Comparison of ENCODE assay signal across 1 cellular context in the genomic region with DNA sequence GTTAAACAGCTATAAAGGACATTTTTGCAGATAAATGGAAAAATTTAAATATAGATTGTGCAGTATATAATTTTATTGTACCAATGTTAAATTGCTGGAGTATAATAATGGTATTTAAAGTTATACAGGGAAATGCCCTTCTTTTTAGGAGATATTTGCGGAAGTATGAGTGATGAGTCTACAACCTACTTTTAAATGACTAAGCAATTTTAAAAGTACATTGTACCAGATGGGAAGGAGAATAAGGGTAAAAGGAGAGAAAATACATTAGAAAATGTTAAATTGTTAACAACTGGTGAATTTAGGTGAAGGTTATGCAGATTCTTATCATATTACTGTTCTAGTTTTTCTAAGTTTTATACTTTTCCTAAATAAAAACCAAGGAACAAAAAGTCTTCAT.
TF ChIP-seq lines count a peak whose summit lies in the region.

No MANE protein-coding gene starts in this region.

TF ChIP-seq in GM23338, 12 proteins besides CTCF, POLR2A, EP300 and RAD21 (continued from another document):
- TF ChIP-seq, protein P1, sequence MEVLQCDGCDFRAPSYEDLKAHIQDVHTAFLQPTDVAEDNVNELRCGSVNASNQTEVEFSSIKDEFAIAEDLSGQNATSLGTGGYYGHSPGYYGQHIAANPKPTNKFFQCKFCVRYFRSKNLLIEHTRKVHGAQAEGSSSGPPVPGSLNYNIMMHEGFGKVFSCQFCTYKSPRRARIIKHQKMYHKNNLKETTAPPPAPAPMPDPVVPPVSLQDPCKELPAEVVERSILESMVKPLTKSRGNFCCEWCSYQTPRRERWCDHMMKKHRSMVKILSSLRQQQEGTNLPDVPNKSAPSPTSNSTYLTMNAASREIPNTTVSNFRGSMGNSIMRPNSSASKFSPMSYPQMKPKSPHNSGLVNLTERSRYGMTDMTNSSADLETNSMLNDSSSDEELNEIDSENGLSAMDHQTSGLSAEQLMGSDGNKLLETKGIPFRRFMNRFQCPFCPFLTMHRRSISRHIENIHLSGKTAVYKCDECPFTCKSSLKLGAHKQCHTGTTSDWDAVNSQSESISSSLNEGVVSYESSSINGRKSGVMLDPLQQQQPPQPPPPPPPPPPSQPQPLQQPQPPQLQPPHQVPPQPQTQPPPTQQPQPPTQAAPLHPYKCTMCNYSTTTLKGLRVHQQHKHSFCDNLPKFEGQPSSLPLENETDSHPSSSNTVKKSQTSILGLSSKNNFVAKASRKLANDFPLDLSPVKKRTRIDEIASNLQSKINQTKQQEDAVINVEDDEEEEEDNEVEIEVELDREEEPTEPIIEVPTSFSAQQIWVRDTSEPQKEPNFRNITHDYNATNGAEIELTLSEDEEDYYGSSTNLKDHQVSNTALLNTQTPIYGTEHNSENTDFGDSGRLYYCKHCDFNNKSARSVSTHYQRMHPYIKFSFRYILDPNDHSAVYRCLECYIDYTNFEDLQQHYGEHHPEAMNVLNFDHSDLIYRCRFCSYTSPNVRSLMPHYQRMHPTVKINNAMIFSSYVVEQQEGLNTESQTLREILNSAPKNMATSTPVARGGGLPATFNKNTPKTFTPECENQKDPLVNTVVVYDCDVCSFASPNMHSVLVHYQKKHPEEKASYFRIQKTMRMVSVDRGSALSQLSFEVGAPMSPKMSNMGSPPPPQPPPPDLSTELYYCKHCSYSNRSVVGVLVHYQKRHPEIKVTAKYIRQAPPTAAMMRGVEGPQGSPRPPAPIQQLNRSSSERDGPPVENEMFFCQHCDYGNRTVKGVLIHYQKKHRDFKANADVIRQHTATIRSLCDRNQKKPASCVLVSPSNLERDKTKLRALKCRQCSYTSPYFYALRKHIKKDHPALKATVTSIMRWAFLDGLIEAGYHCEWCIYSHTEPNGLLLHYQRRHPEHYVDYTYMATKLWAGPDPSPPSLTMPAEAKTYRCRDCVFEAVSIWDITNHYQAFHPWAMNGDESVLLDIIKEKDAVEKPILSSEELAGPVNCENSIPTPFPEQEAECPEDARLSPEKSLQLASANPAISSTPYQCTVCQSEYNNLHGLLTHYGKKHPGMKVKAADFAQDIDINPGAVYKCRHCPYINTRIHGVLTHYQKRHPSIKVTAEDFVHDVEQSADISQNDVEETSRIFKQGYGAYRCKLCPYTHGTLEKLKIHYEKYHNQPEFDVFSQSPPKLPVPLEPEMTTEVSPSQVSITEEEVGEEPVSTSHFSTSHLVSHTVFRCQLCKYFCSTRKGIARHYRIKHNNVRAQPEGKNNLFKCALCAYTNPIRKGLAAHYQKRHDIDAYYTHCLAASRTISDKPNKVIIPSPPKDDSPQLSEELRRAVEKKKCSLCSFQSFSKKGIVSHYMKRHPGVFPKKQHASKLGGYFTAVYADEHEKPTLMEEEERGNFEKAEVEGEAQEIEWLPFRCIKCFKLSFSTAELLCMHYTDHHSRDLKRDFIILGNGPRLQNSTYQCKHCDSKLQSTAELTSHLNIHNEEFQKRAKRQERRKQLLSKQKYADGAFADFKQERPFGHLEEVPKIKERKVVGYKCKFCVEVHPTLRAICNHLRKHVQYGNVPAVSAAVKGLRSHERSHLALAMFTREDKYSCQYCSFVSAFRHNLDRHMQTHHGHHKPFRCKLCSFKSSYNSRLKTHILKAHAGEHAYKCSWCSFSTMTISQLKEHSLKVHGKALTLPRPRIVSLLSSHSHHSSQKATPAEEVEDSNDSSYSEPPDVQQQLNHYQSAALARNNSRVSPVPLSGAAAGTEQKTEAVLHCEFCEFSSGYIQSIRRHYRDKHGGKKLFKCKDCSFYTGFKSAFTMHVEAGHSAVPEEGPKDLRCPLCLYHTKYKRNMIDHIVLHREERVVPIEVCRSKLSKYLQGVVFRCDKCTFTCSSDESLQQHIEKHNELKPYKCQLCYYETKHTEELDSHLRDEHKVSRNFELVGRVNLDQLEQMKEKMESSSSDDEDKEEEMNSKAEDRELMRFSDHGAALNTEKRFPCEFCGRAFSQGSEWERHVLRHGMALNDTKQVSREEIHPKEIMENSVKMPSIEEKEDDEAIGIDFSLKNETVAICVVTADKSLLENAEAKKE (CRISPR knock-in tag; IDR thresholded peaks at IDR 0.05) = no peak
- TF ChIP-seq JUNB (IDR thresholded peaks at IDR 0.05; ENCODE audit: unreplicated experiment) (no peak), EZH2phosphoT487 (IDR thresholded peaks at IDR 0.05; ENCODE audit: unreplicated experiment) (no peak), ZNF114 (CRISPR knock-in tag; IDR thresholded peaks at IDR 0.05) (no peak), NANOG (IDR thresholded peaks at IDR 0.05; ENCODE audit: borderline replicate concordance) (no peak), CREB1 (CRISPR knock-in tag; IDR thresholded peaks at IDR 0.05; ENCODE audit: low read depth) (no peak)
- TF ChIP-seq, protein P2, sequence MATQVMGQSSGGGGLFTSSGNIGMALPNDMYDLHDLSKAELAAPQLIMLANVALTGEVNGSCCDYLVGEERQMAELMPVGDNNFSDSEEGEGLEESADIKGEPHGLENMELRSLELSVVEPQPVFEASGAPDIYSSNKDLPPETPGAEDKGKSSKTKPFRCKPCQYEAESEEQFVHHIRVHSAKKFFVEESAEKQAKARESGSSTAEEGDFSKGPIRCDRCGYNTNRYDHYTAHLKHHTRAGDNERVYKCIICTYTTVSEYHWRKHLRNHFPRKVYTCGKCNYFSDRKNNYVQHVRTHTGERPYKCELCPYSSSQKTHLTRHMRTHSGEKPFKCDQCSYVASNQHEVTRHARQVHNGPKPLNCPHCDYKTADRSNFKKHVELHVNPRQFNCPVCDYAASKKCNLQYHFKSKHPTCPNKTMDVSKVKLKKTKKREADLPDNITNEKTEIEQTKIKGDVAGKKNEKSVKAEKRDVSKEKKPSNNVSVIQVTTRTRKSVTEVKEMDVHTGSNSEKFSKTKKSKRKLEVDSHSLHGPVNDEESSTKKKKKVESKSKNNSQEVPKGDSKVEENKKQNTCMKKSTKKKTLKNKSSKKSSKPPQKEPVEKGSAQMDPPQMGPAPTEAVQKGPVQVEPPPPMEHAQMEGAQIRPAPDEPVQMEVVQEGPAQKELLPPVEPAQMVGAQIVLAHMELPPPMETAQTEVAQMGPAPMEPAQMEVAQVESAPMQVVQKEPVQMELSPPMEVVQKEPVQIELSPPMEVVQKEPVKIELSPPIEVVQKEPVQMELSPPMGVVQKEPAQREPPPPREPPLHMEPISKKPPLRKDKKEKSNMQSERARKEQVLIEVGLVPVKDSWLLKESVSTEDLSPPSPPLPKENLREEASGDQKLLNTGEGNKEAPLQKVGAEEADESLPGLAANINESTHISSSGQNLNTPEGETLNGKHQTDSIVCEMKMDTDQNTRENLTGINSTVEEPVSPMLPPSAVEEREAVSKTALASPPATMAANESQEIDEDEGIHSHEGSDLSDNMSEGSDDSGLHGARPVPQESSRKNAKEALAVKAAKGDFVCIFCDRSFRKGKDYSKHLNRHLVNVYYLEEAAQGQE (IDR thresholded peaks at IDR 0.05; ENCODE audit: unreplicated experiment) = no peak
- TF ChIP-seq, protein P3, sequence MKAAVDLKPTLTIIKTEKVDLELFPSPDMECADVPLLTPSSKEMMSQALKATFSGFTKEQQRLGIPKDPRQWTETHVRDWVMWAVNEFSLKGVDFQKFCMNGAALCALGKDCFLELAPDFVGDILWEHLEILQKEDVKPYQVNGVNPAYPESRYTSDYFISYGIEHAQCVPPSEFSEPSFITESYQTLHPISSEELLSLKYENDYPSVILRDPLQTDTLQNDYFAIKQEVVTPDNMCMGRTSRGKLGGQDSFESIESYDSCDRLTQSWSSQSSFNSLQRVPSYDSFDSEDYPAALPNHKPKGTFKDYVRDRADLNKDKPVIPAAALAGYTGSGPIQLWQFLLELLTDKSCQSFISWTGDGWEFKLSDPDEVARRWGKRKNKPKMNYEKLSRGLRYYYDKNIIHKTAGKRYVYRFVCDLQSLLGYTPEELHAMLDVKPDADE (IDR thresholded peaks at IDR 0.05) = no peak
